Comparison of ENCODE assay signal across 4 cellular contexts in the genomic region with DNA sequence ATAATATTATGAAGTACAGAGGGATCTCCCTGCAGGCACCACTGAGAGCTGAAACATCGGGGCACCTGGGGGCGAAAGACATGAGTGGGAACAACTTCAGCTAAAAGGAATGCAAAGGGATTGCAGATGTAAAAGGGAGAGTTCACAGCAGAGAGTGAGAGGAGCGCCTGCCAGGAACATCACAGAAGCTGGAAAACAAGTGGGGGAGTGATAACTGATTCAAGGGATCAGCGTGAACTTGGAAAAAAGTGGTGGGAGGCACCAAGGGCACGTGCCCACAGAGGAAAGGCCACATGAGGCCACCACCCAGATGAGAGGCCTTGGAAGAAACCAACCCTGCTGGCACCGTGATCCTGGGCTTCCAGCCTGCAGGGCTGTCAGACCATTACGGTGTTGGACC. TPM values are rescaled to one million over a fixed set of nuclear protein-coding genes. Genes with fewer than 3 reads are reported as not detected.
"Had no signal": no experiment of that assay in that cellular context is flagged by ENCODE, and none has a peak within 500 bp of the region (broad histone marks: within the 10 kb centered on the region; RNA-seq: fewer than 3 reads in every experiment).

No MANE protein-coding gene starts in this region.

RNA-seq across cellular contexts. Expression of a gene that starts 15.0 kb away (rescaled TPM):
- total RNA-seq: H7 had no signal

RNA-seq across cellular contexts. Expression of a gene that starts 31.8 kb away (rescaled TPM):
- total RNA-seq: GM23338, H1, H7, H9 had no signal
- polyA plus RNA-seq: H1 had no signal
